8 cellular contexts compared by ENCODE assay signal in the genomic region with DNA sequence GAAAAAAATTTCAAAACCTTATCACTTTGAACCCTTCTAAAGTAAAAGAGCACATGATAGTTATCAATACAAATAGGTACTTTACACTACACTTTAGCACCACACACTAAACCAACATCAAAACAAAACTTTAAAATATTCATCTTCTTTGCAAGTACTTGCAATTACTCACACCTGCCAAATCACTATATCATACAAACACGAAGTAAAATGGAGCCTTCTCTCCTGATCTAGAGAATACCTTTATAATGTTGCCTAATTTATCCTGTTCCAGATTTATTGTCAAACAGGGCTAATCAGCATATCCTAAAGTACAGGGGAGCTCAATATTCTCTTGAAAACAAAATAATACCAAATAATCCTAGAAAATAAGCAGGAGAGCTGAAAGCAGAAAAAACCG. TPM values are rescaled to one million over a fixed set of nuclear protein-coding genes. Genes with fewer than 3 reads are reported as not detected.
DNase-seq lines count a peak whose midpoint lies in the region; ATAC-seq and TF ChIP-seq lines count a peak whose summit lies in the region.

No MANE protein-coding gene starts in this region.

- H3K4me3 Mint-ChIP-seq in natural killer cell: peak overlapping the region; percentile 99

- H3K9ac ChIP-seq in Loucy (ENCODE audit: low read depth, low read length, poor library complexity, severe bottlenecking): peak overlapping the region; percentile 84

- CTCF ChIA-PET in BJ (lab: Yijun Ruan, JAX): interaction anchor here (0.7 kb wide), 1 partner anchor 111 kb away, joined by 3 read pairs; no protein-coding TSS in a partner anchor

- H3K79me2 ChIP-seq in Loucy (ENCODE audit: insufficient read depth, low read length): peaks cover 67% of the 10 kb centered on the region

- H3K36me3 ChIP-seq in BJ (ENCODE audit: control insufficient read depth, insufficient read depth, low read length): no peaks in the 10 kb centered on the region
- no peaks in the 10 kb centered on the region for H3K36me3 ChIP-seq in Loucy (ENCODE audit: insufficient read depth, low read length)

- peak overlapping the region; percentile 64 for H3K4me3 ChIP-seq in BJ (ENCODE audit: low read depth, low read length)
- peak overlapping the region; percentile 87 for H3K4me3 ChIP-seq in Loucy (ENCODE audit: low read length, poor library complexity, severe bottlenecking)

- ATAC-seq in natural killer cell: no peak
- ATAC-seq in HG03280 (IDR thresholded peaks at IDR 0.05; ENCODE audit: unreplicated experiment): no peak
- ATAC-seq in GM19324 (IDR thresholded peaks at IDR 0.05; ENCODE audit: low FRiP score, unreplicated experiment): no peak
- no peak for ATAC-seq in HG03175 (IDR thresholded peaks at IDR 0.05; ENCODE audit: unreplicated experiment)

- H3K4me2 ChIP-seq in Loucy (ENCODE audit: low read depth, low read length, poor library complexity, severe bottlenecking): peak overlapping the region; percentile 98

- peaks cover 0 to under 1% of the 10 kb centered on the region in 2 donors for H3K27me3 Mint-ChIP-seq in natural killer cell (ENCODE audit: low read depth in 2 of 2)

- peak overlapping the region; percentile 90 for H3K27ac ChIP-seq in caudate nucleus (ENCODE audit: low read depth, low read length)

- H3K9me3 ChIP-seq in Loucy (ENCODE audit: insufficient read depth, low read depth, low read length): no peaks in the 10 kb centered on the region

- POLR2A ChIA-PET in BJ (lab: Charles Lee): interaction anchor here (0.6 to 1.1 kb wide), 2 partner anchors 36 to 42 kb away, joined by 3 to 10 read pairs; no protein-coding TSS in a partner anchor

- H3K4me1 Mint-ChIP-seq in natural killer cell: peaks cover 42 to 60% of the 10 kb centered on the region in 2 donors

- peaks cover 5% of the 10 kb centered on the region for H3F3A ChIP-seq in Loucy (ENCODE audit: low read depth)

- intact Hi-C loops in natural killer cell (cut with micrococcal nuclease): no loop called here

- H3K27me3 ChIP-seq in BJ (ENCODE audit: control insufficient read depth, insufficient read depth, low read length) (no peaks in the 10 kb centered on the region), Loucy (ENCODE audit: insufficient read depth, low read length, poor library complexity, severe bottlenecking) (no peaks in the 10 kb centered on the region)

- TF ChIP-seq CTCF in BJ (IDR thresholded peaks at IDR 0.05; ENCODE audit: insufficient read depth, low read depth, low read length): no peak
- no peak for TF ChIP-seq CTCF in Loucy (conservative IDR thresholded peaks at IDR 0.05; ENCODE audit: low read length)
- TF ChIP-seq CTCF in natural killer cell (IDR thresholded peaks at IDR 0.05): no peak

- H3K27ac Mint-ChIP-seq in natural killer cell: peak overlapping the region; percentile 95 to 98

- H3K4me1 ChIP-seq in Loucy (ENCODE audit: insufficient read depth, low read length, poor library complexity, severe bottlenecking): peaks cover 37% of the 10 kb centered on the region

- H3K36me3 Mint-ChIP-seq in natural killer cell: no peaks in the 10 kb centered on the region

- peaks cover 37% of the 10 kb centered on the region for H4K20me1 ChIP-seq in Loucy (ENCODE audit: insufficient read depth, low read length, poor library complexity, severe bottlenecking)

- H3K9me2 ChIP-seq in Loucy (replicated peaks; ENCODE audit: low read depth, low read length): no peaks in the 10 kb centered on the region

- DNase-seq in BJ (ENCODE audit: low read depth) (no peak), caudate nucleus (lab: John Stamatoyannopoulos, UW) (no peak), natural killer cell (no peak), amygdala (lab: John Stamatoyannopoulos, UW) (no peak)

- H3K9me3 Mint-ChIP-seq in natural killer cell: no peaks in the 10 kb centered on the region

- no peak overlapping the region for H2AFZ ChIP-seq in Loucy (ENCODE audit: low read length)

RNA-seq across cellular contexts. Expression of a gene that starts 3.0 kb away (rescaled TPM):
- 27.9 and 34.7 TPM in 2 replicates for polyA plus RNA-seq in BJ (2011; rRNA removed)
- polyA minus RNA-seq in BJ (2011; rRNA and poly(A)+ RNA removed): 17.6 and 20.9 TPM in 2 replicates
- total RNA-seq in natural killer cell: 10 to 100 TPM; 29.8 to 40.4 (median 38.4) TPM

RNA-seq across cellular contexts. Expression of a gene that starts 56.7 kb away (rescaled TPM):
- polyA plus RNA-seq in BJ (2011; rRNA removed): 8.8 and 20.8 TPM in 2 replicates
- polyA minus RNA-seq in BJ (2011; rRNA and poly(A)+ RNA removed): 1.8 and 2.8 TPM in 2 replicates
- 10 to 100 TPM; 30.0 to 37.9 (median 32.1) TPM for total RNA-seq in natural killer cell
